In the genomic region with DNA sequence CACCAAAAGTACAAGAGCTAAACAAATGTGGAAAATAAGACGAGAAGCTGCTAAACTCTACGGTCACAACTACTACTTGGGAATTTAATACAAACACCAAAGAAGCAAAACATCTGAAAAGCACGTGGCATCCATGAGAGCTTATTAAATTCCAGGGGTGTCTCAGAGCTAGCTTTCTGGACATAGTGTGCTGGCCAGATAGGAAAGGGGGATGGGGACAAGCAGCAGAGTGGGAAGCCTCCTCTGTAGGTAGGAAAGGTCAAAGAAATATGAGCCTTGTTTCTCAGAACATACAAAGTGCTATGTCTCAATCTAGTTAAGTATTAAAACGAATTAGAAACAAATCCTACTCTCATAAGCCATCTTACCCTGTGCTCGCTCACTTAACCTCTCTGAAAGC, we compare ENCODE assay signal across 16 cellular contexts. TPM values are rescaled to one million over a fixed set of nuclear protein-coding genes. Genes with fewer than 3 reads are reported as not detected.
A peak's percentile ranks its signal among the peaks of the same experiment; 100 is the strongest.
DNase-seq lines count a peak whose midpoint lies in the region; ATAC-seq, FAIRE-seq and TF ChIP-seq lines count a peak whose summit lies in the region.
"Had no signal": no experiment of that assay in that cellular context is flagged by ENCODE, and none has a peak within 500 bp of the region (broad histone marks: within the 10 kb centered on the region; RNA-seq: fewer than 3 reads in every experiment).

No MANE protein-coding gene starts in this region.

- H3K36me3 ChIP-seq in fibroblast of lung (ENCODE audit: control insufficient read depth, insufficient read depth, low read length) (no peaks in the 10 kb centered on the region), muscle layer of duodenum (ENCODE audit: control insufficient read depth in 1 of 2, insufficient read depth in 2 of 2, low read length in 2 of 2) (peaks cover 3 to 10% of the 10 kb centered on the region in 2 donors), vagina (no peaks in the 10 kb centered on the region), MG63 (peaks cover 28% of the 10 kb centered on the region)

- no peaks in the 10 kb centered on the region for H3K27me3 Mint-ChIP-seq in activated T-cell treated with anti-CD3 and anti-CD28 coated beads, Interleukin-2, amount 50 U/mL, for 72 hours (ENCODE audit: low read depth)
- H3K27me3 Mint-ChIP-seq: activated B cell treated with CpG ODN at 0.5 μM for 24 hours; activated naive CD4-positive, alpha-beta T cell treated with anti-CD3 and anti-CD28 coated beads, Interleukin-2, amount 10 ng/mL, durations not matched to agents 7 days and 5 days; stimulated activated memory B cell treated with anti-CD40 and anti-IgM and Interleukin-4, amounts not matched to agents 10 μg/mL and 1 μg/mL and 100 μg/mL, for 72 hours had no signal

- no peak for FAIRE-seq in GM19239 (lab: Jason Lieb, UNC)
- FAIRE-seq: endothelial cell of umbilical vein had no signal

- no peak for TF ChIP-seq POLR2A in vagina (IDR thresholded peaks at IDR 0.05)

- ATAC-seq in activated T-cell treated with anti-CD3 and anti-CD28 coated beads, Interleukin-2, amount 50 U/mL, for 72 hours (replicated peaks in 1 of 2), result no peak
- ATAC-seq: left colon; stimulated activated memory B cell treated with anti-CD40 and anti-IgM and Interleukin-4, amounts not matched to agents 10 μg/mL and 1 μg/mL and 100 μg/mL, for 72 hours had no signal

- peaks cover 8% of the 10 kb centered on the region for H3K4me1 Mint-ChIP-seq in activated T-cell treated with anti-CD3 and anti-CD28 coated beads, Interleukin-2, amount 50 U/mL, for 72 hours (ENCODE audit: low read depth)
- H3K4me1 Mint-ChIP-seq: activated naive CD4-positive, alpha-beta T cell treated with anti-CD3 and anti-CD28 coated beads, Interleukin-2, amount 10 ng/mL, durations not matched to agents 7 days and 5 days had no signal

- H2AFZ ChIP-seq in fibroblast of lung (ENCODE audit: low read length), result no peak overlapping the region

- H3K27ac ChIP-seq in fibroblast of lung (ENCODE audit: insufficient read depth, low read length) (peak overlapping the region; percentile 23), muscle layer of duodenum (ENCODE audit: low read length) (peak overlapping the region; percentile 72), vagina (peak overlapping the region; percentile 59)
- H3K27ac ChIP-seq: 22Rv1 had no signal

- TF ChIP-seq CTCF in fibroblast of lung (conservative IDR thresholded peaks at IDR 0.05 in 1 of 2, IDR thresholded peaks at IDR 0.05 in 1 of 2; ENCODE audit: low read depth in 1 of 2, low read length in 2 of 2) (no peak), vagina (IDR thresholded peaks at IDR 0.05) (no peak)

- H3K4me3 ChIP-seq in fibroblast of lung (replicated peaks in 1 of 4; ENCODE audit: control extremely low read depth in 1 of 4, insufficient read depth in 1 of 4, low read depth in 3 of 4, low read length in 4 of 4), result no peak overlapping the region
- no peak overlapping the region for H3K4me3 ChIP-seq in muscle layer of duodenum (ENCODE audit: low read depth in 1 of 2, low read length in 2 of 2)
- no peak overlapping the region for H3K4me3 ChIP-seq in vagina
- no peak overlapping the region for H3K4me3 ChIP-seq in MG63

- H3K27ac Mint-ChIP-seq in activated T-cell treated with anti-CD3 and anti-CD28 coated beads, Interleukin-2, amount 50 U/mL, for 72 hours, result peak overlapping the region; percentile 34
- H3K27ac Mint-ChIP-seq: activated B cell treated with CpG ODN at 0.5 μM for 24 hours; activated naive CD4-positive, alpha-beta T cell treated with anti-CD3 and anti-CD28 coated beads, Interleukin-2, amount 10 ng/mL, durations not matched to agents 7 days and 5 days; stimulated activated memory B cell treated with anti-CD40 and anti-IgM and Interleukin-4, amounts not matched to agents 10 μg/mL and 1 μg/mL and 100 μg/mL, for 72 hours had no signal

- H3K9me3 ChIP-seq in fibroblast of lung (ENCODE audit: control insufficient read depth, insufficient read depth, low read depth, low read length) (no peaks in the 10 kb centered on the region), muscle layer of duodenum (ENCODE audit: control insufficient read depth in 1 of 2, low read length in 2 of 2) (no peaks in the 10 kb centered on the region), vagina (no peaks in the 10 kb centered on the region), MG63 (no peaks in the 10 kb centered on the region)

- no peak overlapping the region for H3K4me3 Mint-ChIP-seq in activated T-cell treated with anti-CD3 and anti-CD28 coated beads, Interleukin-2, amount 50 U/mL, for 72 hours
- H3K4me3 Mint-ChIP-seq: activated B cell treated with CpG ODN at 0.5 μM for 24 hours; activated naive CD4-positive, alpha-beta T cell treated with anti-CD3 and anti-CD28 coated beads, Interleukin-2, amount 10 ng/mL, durations not matched to agents 7 days and 5 days; stimulated activated memory B cell treated with anti-CD40 and anti-IgM and Interleukin-4, amounts not matched to agents 10 μg/mL and 1 μg/mL and 100 μg/mL, for 72 hours had no signal

- no peak for DNase-seq in activated T-cell treated with anti-CD3 and anti-CD28 coated beads, Interleukin-2, amount 50 U/mL, for 72 hours
- DNase-seq in activated T-cell treated with anti-CD3 and anti-CD28 coated beads, Interleukin-2, amount 50 U/mL, for 1 hour, result no peak
- DNase-seq in fibroblast of lung (ENCODE audit: low read depth in 2 of 2) (peak; percentile 35 to 83), vagina (ENCODE audit: extremely low spot score in 2 of 2) (no peak), GM19239 (ENCODE audit: insufficient read length, low spot score) (no peak), MG63 (no peak)
- DNase-seq in stimulated activated naive CD4-positive, alpha-beta T cell (lab: John Stamatoyannopoulos, UW), result no peak
- DNase-seq: activated B cell treated with CpG ODN at 0.5 μM for 24 hours; activated naive CD4-positive, alpha-beta T cell treated with anti-CD3 and anti-CD28 coated beads, Interleukin-2, amount 10 ng/mL, durations not matched to agents 7 days and 5 days; GDM1; left colon; NCI-H1694 had no signal

- intact Hi-C loops in vagina (cut with DNase I), result loop anchor here (5.0 kb wide), 1 partner anchor 102 kb away; no protein-coding TSS in a partner anchor

- H3K9me3 Mint-ChIP-seq in activated T-cell treated with anti-CD3 and anti-CD28 coated beads, Interleukin-2, amount 50 U/mL, for 72 hours, result no peaks in the 10 kb centered on the region
- H3K9me3 Mint-ChIP-seq: activated naive CD4-positive, alpha-beta T cell treated with anti-CD3 and anti-CD28 coated beads, Interleukin-2, amount 10 ng/mL, durations not matched to agents 7 days and 5 days; stimulated activated memory B cell treated with anti-CD40 and anti-IgM and Interleukin-4, amounts not matched to agents 10 μg/mL and 1 μg/mL and 100 μg/mL, for 72 hours had no signal

- H3K79me2 ChIP-seq in fibroblast of lung (ENCODE audit: control insufficient read depth, insufficient read depth, low read length), result no peaks in the 10 kb centered on the region

- no peak overlapping the region for H3K9ac ChIP-seq in fibroblast of lung (ENCODE audit: insufficient read depth, low read length)

- H4K20me1 ChIP-seq in fibroblast of lung (ENCODE audit: control insufficient read depth, extremely low read depth, insufficient read depth, low read length), result no peaks in the 10 kb centered on the region

- H3K36me3 Mint-ChIP-seq in activated T-cell treated with anti-CD3 and anti-CD28 coated beads, Interleukin-2, amount 50 U/mL, for 72 hours (ENCODE audit: insufficient read depth in 2 of 2), result peaks cover 2 to 4% of the 10 kb centered on the region in 2 donors

- H3K4me1 ChIP-seq in fibroblast of lung (ENCODE audit: control insufficient read depth, extremely low read depth, insufficient read depth, low read length) (peaks cover 11% of the 10 kb centered on the region), muscle layer of duodenum (ENCODE audit: control insufficient read depth in 1 of 2, insufficient read depth in 2 of 2, low read length in 2 of 2) (no peaks in the 10 kb centered on the region), vagina (peaks cover 16% of the 10 kb centered on the region)

- no peaks in the 10 kb centered on the region for H3K27me3 ChIP-seq in fibroblast of lung (ENCODE audit: control insufficient read depth, insufficient read depth, low read length)
- no peaks in the 10 kb centered on the region for H3K27me3 ChIP-seq in muscle layer of duodenum (ENCODE audit: low read depth, low read length)
- H3K27me3 ChIP-seq in vagina, result no peaks in the 10 kb centered on the region
- H3K27me3 ChIP-seq in MG63, result no peaks in the 10 kb centered on the region

- peak overlapping the region; percentile 25 for H3K4me2 ChIP-seq in fibroblast of lung (ENCODE audit: extremely low read depth, insufficient read depth, low read length)

RNA-seq across cellular contexts. Expression of gene GOLPH3, which starts 51.3 kb away (rescaled TPM):
- 10 to 100 TPM; 72.3 to 73.2 TPM for total RNA-seq in activated T-cell treated with anti-CD3 and anti-CD28 coated beads, Interleukin-2, amount 50 U/mL, for 72 hours
- total RNA-seq in fibroblast of lung (71.7 and 81.4 TPM in 2 replicates), vagina (78.8 TPM)
- 79.2 and 103 TPM in 2 replicates for polyA plus RNA-seq in fibroblast of lung
- 54.2 and 68.9 TPM in 2 replicates for polyA plus RNA-seq in fibroblast of lung (2012)
- 36.1 and 40.2 TPM in 2 replicates for polyA minus RNA-seq in fibroblast of lung (ENCODE audit: low replicate concordance)
- total RNA-seq in MG63 (2014; rRNA removed; shearing (Covaris generic); ENCODE audit: low replicate concordance), result 66.2 and 97.8 TPM in 2 replicates

Comparison
In these comparisons a context has a peak if more than half of its experiments do, and no peak if none do; other contexts are left out.
1. DNase-seq: peak in fibroblast of lung (2 of 2); none in activated T-cell treated with anti-CD3 and anti-CD28 coated beads, Interleukin-2, amount 50 U/mL, for 72 hours (0 of 2), activated T-cell treated with anti-CD3 and anti-CD28 coated beads, Interleukin-2, amount 50 U/mL, for 1 hour (single experiment), vagina (0 of 2), GM19239 (single experiment), stimulated activated naive CD4-positive, alpha-beta T cell (0 of 6) and MG63 (single experiment).
2. Peak in every context shown above with its lines, with median percentiles within 50 percentile points of each other: H3K27ac ChIP-seq.